19 cellular contexts compared by ENCODE assay signal in genomic region chr1:100581096-100581705, GRCh38. TPM values are rescaled to one million over a fixed set of nuclear protein-coding genes. Genes with fewer than 3 reads are reported as not detected.
DNase-seq lines count a peak whose midpoint lies in the region; ATAC-seq and TF ChIP-seq lines count a peak whose summit lies in the region.
"Had no signal": no experiment of that assay in that cellular context is flagged by ENCODE, and none has a peak within 500 bp of the region (broad histone marks: within the 10 kb centered on the region; RNA-seq: fewer than 3 reads in every experiment).

No MANE protein-coding gene starts in this region.

- H3K36me3 ChIP-seq in right atrium auricular region: no peaks in the 10 kb centered on the region
- H3K36me3 ChIP-seq: neural progenitor cell, right lobe of liver, SJCRH30 had no signal

- no peaks in the 10 kb centered on the region for H3K9me3 Mint-ChIP-seq in activated naive CD8-positive, alpha-beta T cell treated with anti-CD3 and anti-CD28 coated beads, Interleukin-2, amount 50 U/mL, for 24 hours
- H3K9me3 Mint-ChIP-seq: HFFc6, neural progenitor cell had no signal

- H3K4me3 Mint-ChIP-seq in activated naive CD8-positive, alpha-beta T cell treated with anti-CD3 and anti-CD28 coated beads, Interleukin-2, amount 50 U/mL, for 24 hours: no peak overlapping the region
- H3K4me3 Mint-ChIP-seq: CD14-positive monocyte, HFFc6, neural progenitor cell had no signal

- TF ChIP-seq CTCF in right atrium auricular region (IDR thresholded peaks at IDR 0.05): no peak

- peaks cover 4% of the 10 kb centered on the region for H3K27me3 Mint-ChIP-seq in activated naive CD8-positive, alpha-beta T cell treated with anti-CD3 and anti-CD28 coated beads, Interleukin-2, amount 50 U/mL, for 24 hours

- peak; percentile 24 for DNase-seq in GDM1 (lab: John Stamatoyannopoulos, UW)
- no peak for DNase-seq in activated naive CD8-positive, alpha-beta T cell treated with anti-CD3 and anti-CD28 coated beads, Interleukin-2, amount 50 U/mL, for 24 hours
- DNase-seq in NCI-H2171 treated with DMSO at 0.1 percent for 48 hours (lab: John Stamatoyannopoulos, UW): no peak
- no peak for DNase-seq in right atrium auricular region (ENCODE audit: low spot score)
- no peak for DNase-seq in NCI-H226
- DNase-seq: foreskin fibroblast, HFFc6, Kasumi-1, NCI-H2029, NCI-H82, right lobe of liver, SJCRH30 had no signal

- no peak overlapping the region for H3K27ac ChIP-seq in right atrium auricular region
- H3K27ac ChIP-seq: neural progenitor cell, right lobe of liver, SJCRH30 had no signal

- no peaks in the 10 kb centered on the region for H3K27me3 ChIP-seq in right atrium auricular region
- H3K27me3 ChIP-seq: neural progenitor cell, right lobe of liver, SJCRH30 had no signal

- no peaks in the 10 kb centered on the region for H3K9me3 ChIP-seq in right atrium auricular region
- H3K9me3 ChIP-seq: right lobe of liver had no signal

- H3K4me3 ChIP-seq in right atrium auricular region: no peak overlapping the region
- H3K4me3 ChIP-seq: neural progenitor cell, right lobe of liver, SJCRH30 had no signal

- peak; percentile 81 for ATAC-seq in GM18867 (IDR thresholded peaks at IDR 0.05; ENCODE audit: unreplicated experiment)
- ATAC-seq in HG03442 (IDR thresholded peaks at IDR 0.05; ENCODE audit: unreplicated experiment): peak; percentile 63
- peak; percentile 91 for ATAC-seq in activated naive CD8-positive, alpha-beta T cell treated with anti-CD3 and anti-CD28 coated beads, Interleukin-2, amount 50 U/mL, for 24 hours
- no peak for ATAC-seq in HG03139 (IDR thresholded peaks at IDR 0.05; ENCODE audit: unreplicated experiment)
- ATAC-seq: right lobe of liver had no signal

- H3K36me3 Mint-ChIP-seq in activated naive CD8-positive, alpha-beta T cell treated with anti-CD3 and anti-CD28 coated beads, Interleukin-2, amount 50 U/mL, for 24 hours (ENCODE audit: low read depth): peaks cover 1% of the 10 kb centered on the region
- H3K36me3 Mint-ChIP-seq: CD14-positive monocyte, neural progenitor cell had no signal

- peaks cover 0 to 12% of the 10 kb centered on the region in 2 donors for H3K4me1 ChIP-seq in right atrium auricular region
- H3K4me1 ChIP-seq: neural progenitor cell had no signal

- H3K27ac Mint-ChIP-seq in activated naive CD8-positive, alpha-beta T cell treated with anti-CD3 and anti-CD28 coated beads, Interleukin-2, amount 50 U/mL, for 24 hours: peak overlapping the region; percentile 17
- H3K27ac Mint-ChIP-seq: CD14-positive monocyte, HFFc6, neural progenitor cell had no signal

- H3K4me1 Mint-ChIP-seq in activated naive CD8-positive, alpha-beta T cell treated with anti-CD3 and anti-CD28 coated beads, Interleukin-2, amount 50 U/mL, for 24 hours: peaks cover 11% of the 10 kb centered on the region
- H3K4me1 Mint-ChIP-seq: neural progenitor cell had no signal

RNA-seq across cellular contexts. Expression of gene GPR88, which starts 43.3 kb away (rescaled TPM):
- total RNA-seq in right atrium auricular region: under 1 TPM in 1 of 2 donors, not detected in 1; 0.63 TPM
- total RNA-seq: astrocyte, HFFc6, lung microvascular endothelial cell, SJCRH30 had no signal
